Comparison of ENCODE assay signal across 24 cellular contexts in genomic region chr4:84024405-84024804, GRCh38.
DNase-seq lines count a peak whose midpoint lies in the region; ATAC-seq, FAIRE-seq and TF ChIP-seq lines count a peak whose summit lies in the region.
"Had no signal": no experiment of that assay in that cellular context is flagged by ENCODE, and none has a peak within 500 bp of the region (broad histone marks: within the 10 kb centered on the region; RNA-seq: fewer than 3 reads in every experiment).

No MANE protein-coding gene starts in this region.

- H3K27ac ChIP-seq in SJCRH30, result no peak overlapping the region
- H3K27ac ChIP-seq in endodermal cell (ENCODE audit: low read depth, low read length), result no peak overlapping the region
- H3K27ac ChIP-seq in HepG2 (ENCODE audit: extremely low read length, insufficient read depth, low read length), result no peak overlapping the region
- no peak overlapping the region for H3K27ac ChIP-seq in upper lobe of right lung
- H3K27ac ChIP-seq: 22Rv1, A549, BLaER1 had no signal

- H3K27me3 ChIP-seq in SJCRH30 (no peaks in the 10 kb centered on the region), endodermal cell (ENCODE audit: control insufficient read depth, insufficient read depth, low read length, poor library complexity, severe bottlenecking) (no peaks in the 10 kb centered on the region), HepG2 (ENCODE audit: control insufficient read depth in 1 of 2, insufficient read depth in 2 of 2, low read length in 2 of 2) (no peaks in the 10 kb centered on the region), upper lobe of right lung (no peaks in the 10 kb centered on the region)
- H3K27me3 ChIP-seq: BE2C, BLaER1 had no signal

- H4K20me1 ChIP-seq in HepG2 (ENCODE audit: insufficient read depth, low read length), result no peaks in the 10 kb centered on the region
- H4K20me1 ChIP-seq: BLaER1 had no signal

- H3K4me3 Mint-ChIP-seq in endodermal cell, result no peak overlapping the region
- H3K4me3 Mint-ChIP-seq: CD14-positive monocyte; CD4-positive, alpha-beta memory T cell; CD4-positive, CD25-positive, alpha-beta regulatory T cell; CD8-positive, alpha-beta memory T cell had no signal

- TF ChIP-seq CTCF in endodermal cell (conservative IDR thresholded peaks at IDR 0.05) (no peak), HepG2 (CRISPR knock-in tag; IDR thresholded peaks at IDR 0.05) (no peak), upper lobe of right lung (IDR thresholded peaks at IDR 0.05) (no peak)

- TF ChIP-seq EP300 in HepG2 (IDR thresholded peaks at IDR 0.05; ENCODE audit: low read depth in 2 of 2, low read length in 2 of 2) (no peak), HepG2 (CRISPR knock-in tag; IDR thresholded peaks at IDR 0.05; ENCODE audit: borderline replicate concordance) (no peak)

- no peak overlapping the region for H3K4me2 ChIP-seq in HepG2 (ENCODE audit: low read depth, low read length)
- H3K4me2 ChIP-seq: A549, BLaER1 had no signal

- H3K27me3 Mint-ChIP-seq in endodermal cell (ENCODE audit: insufficient read depth), result no peaks in the 10 kb centered on the region
- H3K27me3 Mint-ChIP-seq: CD8-positive, alpha-beta memory T cell had no signal

- no peak overlapping the region for H2AFZ ChIP-seq in HepG2 (ENCODE audit: low read length)

- 0 out of 2 replicates have a peak, but pooled peaks cover 2% of the 10 kb centered on the region for H3K36me3 ChIP-seq in SJCRH30
- no peaks in the 10 kb centered on the region for H3K36me3 ChIP-seq in endodermal cell (ENCODE audit: control insufficient read depth, insufficient read depth, low read length)
- no peaks in the 10 kb centered on the region for H3K36me3 ChIP-seq in HepG2 (replicated peaks in 1 of 2; ENCODE audit: control insufficient read depth in 1 of 2, insufficient read depth in 2 of 2, low read length in 2 of 2)
- no peaks in the 10 kb centered on the region for H3K36me3 ChIP-seq in upper lobe of right lung
- H3K36me3 ChIP-seq: BE2C, BLaER1 had no signal

- peaks cover 9% of the 10 kb centered on the region for H3K4me1 ChIP-seq in SJCRH30
- H3K4me1 ChIP-seq in endodermal cell (ENCODE audit: control insufficient read depth, insufficient read depth, low read length), result peaks cover 4% of the 10 kb centered on the region
- H3K4me1 ChIP-seq in HepG2 (ENCODE audit: insufficient read depth, low read length), result no peaks in the 10 kb centered on the region
- H3K4me1 ChIP-seq in upper lobe of right lung, result no peaks in the 10 kb centered on the region
- H3K4me1 ChIP-seq: A549, BE2C, BLaER1 had no signal

- no TSS peak for BruUV-seq in HepG2 (replicated peaks; lab: Mats Ljungman, UMichigan)

- TF ChIP-seq POLR2A in HepG2 (IDR thresholded peaks at IDR 0.05; ENCODE audit: insufficient read depth in 1 of 2, low read depth in 2 of 2, low read length in 2 of 2), result no peak

- POLR2A ChIA-PET in HepG2 (lab: Yijun Ruan, JAX), result no interaction called here

- no peak overlapping the region for H3K9ac ChIP-seq in endodermal cell (ENCODE audit: extremely low read depth, low read length, poor library complexity, severe bottlenecking)
- H3K9ac ChIP-seq in HepG2 (ENCODE audit: insufficient read depth, low read depth, low read length), result no peak overlapping the region
- H3K9ac ChIP-seq: BLaER1 had no signal

- CTCF ChIA-PET in HepG2 (lab: Yijun Ruan, JAX; ENCODE audit: low intra/inter-chr PET ratio, low total read pairs), result no interaction called here

- in situ Hi-C loops in HepG2 (cut with HindIII; ENCODE audit: extremely low pct_ligation_motif_present, low pct_unique_long_range_greater_than_20kb), result no loop called here

- H3K4me3 ChIP-seq in SJCRH30 (no peak overlapping the region), endodermal cell (ENCODE audit: low read length) (no peak overlapping the region), HepG2 (replicated peaks in 1 of 3; ENCODE audit: insufficient read depth in 1 of 3, low read depth in 2 of 3, low read length in 3 of 3) (no peak overlapping the region), upper lobe of right lung (no peak overlapping the region)
- H3K4me3 ChIP-seq: A549, BLaER1 had no signal

- H3K9me3 Mint-ChIP-seq in endodermal cell, result peaks cover 5% of the 10 kb centered on the region

- no peak overlapping the region for H3K27ac Mint-ChIP-seq in endodermal cell
- H3K27ac Mint-ChIP-seq: CD14-positive monocyte; CD4-positive, alpha-beta memory T cell; CD8-positive, alpha-beta memory T cell had no signal

- intact Hi-C loops in HepG2 (cut with micrococcal nuclease; ENCODE audit: unreplicated experiment) (no loop called here), upper lobe of right lung (cut with DNase I) (no loop called here)

- 64 to 75% methylated on average over 1 to 2 of the region's 2 CpGs for WGBS in endodermal cell (ENCODE audit: insufficient coverage in 1 of 2, insufficient read length in 1 of 2), 2 experiments
- 7% methylated on average over 2 of the region's 2 CpGs for WGBS in HepG2 (ENCODE audit: low lambda C conversion rate)

- no peak for TF ChIP-seq RAD21 in HepG2 (CRISPR knock-in tag; IDR thresholded peaks at IDR 0.05)

- H3K36me3 Mint-ChIP-seq in endodermal cell (ENCODE audit: low read depth), result no peaks in the 10 kb centered on the region
- H3K36me3 Mint-ChIP-seq: CD14-positive monocyte; CD4-positive, alpha-beta memory T cell; CD4-positive, CD25-positive, alpha-beta regulatory T cell; CD8-positive, alpha-beta memory T cell had no signal

- H3K4me1 Mint-ChIP-seq in endodermal cell, result peaks cover 8% of the 10 kb centered on the region
- H3K4me1 Mint-ChIP-seq: CD14-positive monocyte; CD4-positive, alpha-beta memory T cell; CD4-positive, CD25-positive, alpha-beta regulatory T cell; CD8-positive, alpha-beta memory T cell had no signal

- FAIRE-seq in HepG2 (lab: Jason Lieb, UNC), result no peak
- FAIRE-seq: A549, G401.6, GM12891, GM19239 had no signal

- DNase-seq in SJCRH30, result peak; percentile 30 to 46
- peak; percentile 52 for DNase-seq in endodermal cell
- peak; percentile 33 for DNase-seq in myocyte (ENCODE audit: low read depth)
- peak; percentile 19 for DNase-seq in retina
- DNase-seq in DMS153 (lab: John Stamatoyannopoulos, UW), result no peak
- DNase-seq in AG20443 (ENCODE audit: low spot score), result no peak
- DNase-seq in HepG2 (ENCODE audit: low spot score), result no peak
- DNase-seq in upper lobe of right lung, result no peak
- DNase-seq: BE2C; C1 segment of cervical spinal cord; CD4-positive, alpha-beta memory T cell; CD4-positive, CD25-positive, alpha-beta regulatory T cell; CD8-positive, alpha-beta memory T cell; COR-L47; DMS 273 treated with DMSO at 0.1 percent for 48 hours; DMS79 treated with DMSO at 0.1 percent for 48 hours; GF-D8 had no signal

- H3K79me2 ChIP-seq in HepG2 (ENCODE audit: insufficient read depth, low read length), result no peaks in the 10 kb centered on the region

- H3K9me3 ChIP-seq in SJCRH30 (replicated peaks) (no peaks in the 10 kb centered on the region), endodermal cell (ENCODE audit: control insufficient read depth, low read length) (peaks cover 5% of the 10 kb centered on the region), HepG2 (ENCODE audit: low read length) (no peaks in the 10 kb centered on the region), upper lobe of right lung (no peaks in the 10 kb centered on the region)
- H3K9me3 ChIP-seq: A549, BE2C, BLaER1 had no signal

- ATAC-seq in HepG2 (no peak), upper lobe of right lung (no peak)
- ATAC-seq: A549 had no signal

TF ChIP-seq in HepG2, 621 proteins besides CTCF, POLR2A, EP300 and RAD21:
- TF ChIP-seq ZIK1 (CRISPR knock-in tag; IDR thresholded peaks at IDR 0.05; ENCODE audit: borderline replicate concordance, low read depth), result no peak

Comparison
In these comparisons a context has a peak if more than half of its experiments do, and no peak if none do; other contexts are left out.
1. DNase-seq: peak in SJCRH30 (2 of 2), endodermal cell (single experiment), myocyte (single experiment) and retina (single experiment); none in DMS153 (single experiment), AG20443 (single experiment), HepG2 (single experiment) and upper lobe of right lung (single experiment).